Comparison of ENCODE assay signal across 19 cellular contexts in the genomic region with DNA sequence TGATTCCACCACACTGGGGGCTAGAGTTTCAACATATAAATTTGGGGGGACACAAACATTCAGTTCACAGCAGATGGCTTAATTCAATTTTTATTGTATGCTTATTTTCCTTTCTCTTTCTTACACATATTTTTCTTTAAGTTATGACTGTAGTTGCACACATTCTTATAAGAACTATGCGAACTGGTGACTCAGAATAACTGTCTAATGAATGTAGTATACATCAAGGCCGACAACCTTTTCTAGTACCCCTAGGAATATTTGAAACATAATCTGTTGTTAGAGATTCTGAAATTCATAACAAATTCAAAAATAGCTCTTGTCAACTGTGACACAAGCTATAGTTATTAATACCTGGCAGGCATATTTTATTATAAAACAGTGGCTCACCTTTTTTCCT.
"Had no signal": no experiment of that assay in that cellular context is flagged by ENCODE, and none has a peak within 500 bp of the region (broad histone marks: within the 10 kb centered on the region; RNA-seq: fewer than 3 reads in every experiment).

No MANE protein-coding gene starts in this region.

- FAIRE-seq: endothelial cell of umbilical vein, keratinocyte, urothelium cell line had no signal

- DNase-seq: activated CD4-positive, CD25-positive, alpha-beta regulatory T cell treated with anti-CD3 and anti-CD28 coated beads, Interleukin-2, amount 50 U/mL, for 72 hours; activated effector memory CD4-positive, alpha-beta T cell treated with anti-CD3 and anti-CD28 coated beads, Interleukin-2, amount 50 U/mL, for 16 hours; activated T-cell treated with anti-CD3 and anti-CD28 coated beads, Interleukin-2, amount 50 U/mL, for 72 hours; adrenal gland; effector CD8-positive, alpha-beta T cell; foreskin melanocyte; hypothalamus; left ventricle myocardium superior; occipital lobe; retina; stimulated activated CD4-positive, alpha-beta T cell treated with anti-CD3 and anti-CD28 coated beads, Interleukin-12 subunit alpha, Interleukin-12 subunit beta, amount 100 ng/mL, for 4 hours; stimulated activated CD4-positive, alpha-beta T cell treated with anti-CD3 and anti-CD28 coated beads, Interleukin-2, amount 100 ng/mL, for 24 hours; stimulated activated naive CD8-positive, alpha-beta T cell treated with anti-CD3 and anti-CD28 coated beads, Interleukin-15, Interleukin-2, amounts not matched to agents 100 U/mL and 50 U/mL, for 24 hours; substantia nigra; tibial artery had no signal

- ATAC-seq: activated T-cell treated with anti-CD3 and anti-CD28 coated beads, Interleukin-2, amount 50 U/mL, for 72 hours; left ventricle myocardium superior; stimulated activated naive CD8-positive, alpha-beta T cell treated with anti-CD3 and anti-CD28 coated beads, Interleukin-15, Interleukin-2, amounts not matched to agents 100 U/mL and 50 U/mL, for 24 hours had no signal

- H3K27me3 ChIP-seq: adrenal gland, esophagus muscularis mucosa, tibial artery had no signal

- H3K9me3 ChIP-seq: adrenal gland, esophagus muscularis mucosa, tibial artery had no signal

- H3K27ac ChIP-seq: adrenal gland, esophagus muscularis mucosa, tibial artery had no signal

- H3K36me3 ChIP-seq: adrenal gland, esophagus muscularis mucosa, tibial artery had no signal

- H3K4me1 ChIP-seq: adrenal gland, esophagus muscularis mucosa, tibial artery had no signal

- H3K4me3 ChIP-seq: adrenal gland, esophagus muscularis mucosa, tibial artery had no signal
